ENCODE assay signal across 20 cellular contexts in genomic region chr9:20028849-20029231, GRCh38.
"Had no signal": no experiment of that assay in that cellular context is flagged by ENCODE, and none has a peak within 500 bp of the region (broad histone marks: within the 10 kb centered on the region; RNA-seq: fewer than 3 reads in every experiment).

No MANE protein-coding gene starts in this region.

- H3K4me3 Mint-ChIP-seq: activated CD8-positive, alpha-beta T cell treated with anti-CD3 and anti-CD28 coated beads for 36 hours; activated naive CD4-positive, alpha-beta T cell treated with anti-CD3 and anti-CD28 coated beads, Interleukin-2, amount 50 U/mL, for 24 hours; naive B cell; stimulated activated naive CD8-positive, alpha-beta T cell treated with anti-CD3 and anti-CD28 coated beads, Interleukin-15, amount 100 ng/mL, for 72 hours had no signal

- H3K27me3 Mint-ChIP-seq: activated CD8-positive, alpha-beta T cell treated with anti-CD3 and anti-CD28 coated beads for 36 hours; activated naive CD4-positive, alpha-beta T cell treated with anti-CD3 and anti-CD28 coated beads, Interleukin-2, amount 50 U/mL, for 24 hours; naive B cell had no signal

- H3K27ac Mint-ChIP-seq: activated CD8-positive, alpha-beta T cell treated with anti-CD3 and anti-CD28 coated beads for 36 hours; activated naive CD4-positive, alpha-beta T cell treated with anti-CD3 and anti-CD28 coated beads, Interleukin-2, amount 50 U/mL, for 24 hours; stimulated activated naive CD8-positive, alpha-beta T cell treated with anti-CD3 and anti-CD28 coated beads, Interleukin-15, amount 100 ng/mL, for 72 hours had no signal

- H3K27ac ChIP-seq: adrenal gland, colonic mucosa, neutrophil, right lobe of liver, testis, upper lobe of left lung had no signal

- DNase-seq: activated CD4-positive, alpha-beta T cell treated with anti-CD3 and anti-CD28 coated beads for 4 hours; activated CD8-positive, alpha-beta T cell treated with anti-CD3 and anti-CD28 coated beads for 36 hours; activated effector memory CD4-positive, alpha-beta T cell treated with anti-CD3 and anti-CD28 coated beads, Interleukin-2, amount 50 U/mL, for 16 hours; activated T-cell treated with anti-CD3 and anti-CD28 coated beads, Interleukin-2, amount 50 U/mL, for 48 hours; adrenal gland; caudate nucleus; colonic mucosa; effector CD4-positive, alpha-beta T cell; hippocampal formation; kidney; midbrain; naive B cell; posterior cingulate gyrus; right lobe of liver; SIG-M5; stimulated activated naive CD8-positive, alpha-beta T cell treated with anti-CD3 and anti-CD28 coated beads, Interleukin-15, amount 100 ng/mL, for 72 hours; testis; upper lobe of left lung had no signal

- H3K27me3 ChIP-seq: adrenal gland, colonic mucosa, neutrophil, right lobe of liver, testis, upper lobe of left lung had no signal

- H3K36me3 Mint-ChIP-seq: activated naive CD4-positive, alpha-beta T cell treated with anti-CD3 and anti-CD28 coated beads, Interleukin-2, amount 50 U/mL, for 24 hours; naive B cell had no signal

- H3K36me3 ChIP-seq: adrenal gland, colonic mucosa, neutrophil, right lobe of liver, upper lobe of left lung had no signal

- H3K4me3 ChIP-seq: adrenal gland, colonic mucosa, right lobe of liver, testis, upper lobe of left lung had no signal

- ATAC-seq: activated CD8-positive, alpha-beta T cell treated with anti-CD3 and anti-CD28 coated beads for 36 hours; right lobe of liver; stimulated activated naive CD8-positive, alpha-beta T cell treated with anti-CD3 and anti-CD28 coated beads, Interleukin-15, amount 100 ng/mL, for 72 hours had no signal

- H3K4me1 ChIP-seq: adrenal gland, colonic mucosa, right lobe of liver, testis, upper lobe of left lung had no signal

- H3K9me3 Mint-ChIP-seq: activated CD8-positive, alpha-beta T cell treated with anti-CD3 and anti-CD28 coated beads for 36 hours; activated naive CD4-positive, alpha-beta T cell treated with anti-CD3 and anti-CD28 coated beads, Interleukin-2, amount 50 U/mL, for 24 hours; naive B cell; stimulated activated naive CD8-positive, alpha-beta T cell treated with anti-CD3 and anti-CD28 coated beads, Interleukin-15, amount 100 ng/mL, for 72 hours had no signal

- H3K9me3 ChIP-seq: adrenal gland, colonic mucosa, neutrophil, right lobe of liver, testis, upper lobe of left lung had no signal
